In the genomic region with DNA sequence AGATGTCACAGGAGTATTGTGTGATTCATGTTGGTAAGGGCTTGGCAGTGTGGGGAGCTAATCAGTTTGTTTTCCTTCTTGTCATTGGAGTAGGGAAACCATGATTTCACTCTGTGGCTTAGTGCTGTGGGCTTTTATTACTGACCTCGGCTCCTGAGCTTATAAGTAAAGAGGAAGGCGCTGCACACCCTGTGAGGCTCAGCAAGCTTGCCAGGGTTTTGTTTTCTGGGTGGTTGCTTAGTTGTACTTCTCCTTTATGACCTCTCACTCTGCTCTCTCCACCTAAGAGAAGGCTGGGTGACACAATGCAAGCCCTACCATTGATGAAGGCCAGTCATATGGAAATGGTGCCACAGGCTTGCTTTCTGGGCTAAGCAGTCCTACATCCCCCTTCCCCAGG, we compare ENCODE assay signal across 14 cellular contexts. TPM values are rescaled to one million over a fixed set of nuclear protein-coding genes. Genes with fewer than 3 reads are reported as not detected.
DNase-seq lines count a peak whose midpoint lies in the region; ATAC-seq lines count a peak whose summit lies in the region.
"Had no signal": no experiment of that assay in that cellular context is flagged by ENCODE, and none has a peak within 500 bp of the region (broad histone marks: within the 10 kb centered on the region; RNA-seq: fewer than 3 reads in every experiment).

No MANE protein-coding gene starts in this region.

- no peaks in the 10 kb centered on the region for H3K27me3 ChIP-seq in SJCRH30
- H3K27me3 ChIP-seq: esophagus muscularis mucosa had no signal

- H3K4me3 Mint-ChIP-seq in effector memory CD8-positive, alpha-beta T cell: no peak overlapping the region
- H3K4me3 Mint-ChIP-seq: activated naive CD4-positive, alpha-beta T cell treated with anti-CD3 and anti-CD28 coated beads for 36 hours; T-helper 1 cell treated with Interleukin-12 subunit alpha and Interleukin-12 subunit beta and Interleukin-4 antibody, amounts not matched to agents 30 μg/mL and 1 μg/mL, for 36 hours; type B pancreatic cell had no signal

- no peak overlapping the region for H3K4me3 ChIP-seq in SJCRH30
- H3K4me3 ChIP-seq: esophagus muscularis mucosa had no signal

- peaks cover 11 to 23% of the 10 kb centered on the region in 2 donors for H3K27me3 Mint-ChIP-seq in effector memory CD8-positive, alpha-beta T cell
- H3K27me3 Mint-ChIP-seq: type B pancreatic cell had no signal

- peaks cover 0 to 3% of the 10 kb centered on the region in 2 donors for H3K9me3 Mint-ChIP-seq in effector memory CD8-positive, alpha-beta T cell
- H3K9me3 Mint-ChIP-seq: type B pancreatic cell had no signal

- no peaks in the 10 kb centered on the region for H3K9me3 ChIP-seq in SJCRH30 (replicated peaks)
- H3K9me3 ChIP-seq: esophagus muscularis mucosa had no signal

- H3K4me1 Mint-ChIP-seq in effector memory CD8-positive, alpha-beta T cell (ENCODE audit: low read depth in 2 of 2): no peaks in the 10 kb centered on the region

- H3K36me3 Mint-ChIP-seq in effector memory CD8-positive, alpha-beta T cell (ENCODE audit: insufficient read depth): no peaks in the 10 kb centered on the region
- H3K36me3 Mint-ChIP-seq: type B pancreatic cell had no signal

- DNase-seq in NCI-H2029 (lab: John Stamatoyannopoulos, UW): peak; percentile 34
- DNase-seq in NCI-H2029 treated with DMSO at 0.1 percent for 48 hours (lab: John Stamatoyannopoulos, UW): no peak
- peak; percentile 88 for DNase-seq in NOMO-1 treated with dmso at 0.1 percent for 144 hours (lab: John Stamatoyannopoulos, UW; ENCODE audit: unreplicated experiment)
- no peak for DNase-seq in effector memory CD8-positive, alpha-beta T cell
- peak; percentile 45 for DNase-seq in pons (ENCODE audit: low spot score)
- DNase-seq in SJCRH30: no peak
- DNase-seq: activated naive CD4-positive, alpha-beta T cell treated with anti-CD3 and anti-CD28 coated beads for 36 hours had no signal

- H3K27ac ChIP-seq in SJCRH30: no peak overlapping the region
- H3K27ac ChIP-seq: 22Rv1, esophagus muscularis mucosa had no signal

- no peaks in the 10 kb centered on the region for H3K36me3 ChIP-seq in SJCRH30
- H3K36me3 ChIP-seq: esophagus muscularis mucosa had no signal

- H3K4me1 ChIP-seq in SJCRH30: no peaks in the 10 kb centered on the region
- H3K4me1 ChIP-seq: esophagus muscularis mucosa had no signal

- H3K27ac Mint-ChIP-seq in effector memory CD8-positive, alpha-beta T cell: no peak overlapping the region
- H3K27ac Mint-ChIP-seq: activated naive CD4-positive, alpha-beta T cell treated with anti-CD3 and anti-CD28 coated beads for 36 hours; T-helper 1 cell treated with Interleukin-12 subunit alpha and Interleukin-12 subunit beta and Interleukin-4 antibody, amounts not matched to agents 30 μg/mL and 1 μg/mL, for 36 hours; type B pancreatic cell had no signal

- ATAC-seq in effector memory CD8-positive, alpha-beta T cell (replicated peaks): peak; percentile 12
- no peak for ATAC-seq in GM19455 (IDR thresholded peaks at IDR 0.05; ENCODE audit: unreplicated experiment)
- ATAC-seq in GM21360 (IDR thresholded peaks at IDR 0.05; ENCODE audit: unreplicated experiment): no peak

RNA-seq across cellular contexts. Expression of gene PDE8B, which starts 22.5 kb away (rescaled TPM):
- 0.10 and 0.22 TPM in 2 replicates for total RNA-seq in SJCRH30 (2014; rRNA removed; shearing (Covaris generic))
- total RNA-seq: HT-29 had no signal

Comparison
In these comparisons a context has a peak if more than half of its experiments do, and no peak if none do; other contexts are left out.
1. DNase-seq: peak in NCI-H2029 (single experiment), NOMO-1 treated with dmso at 0.1 percent for 144 hours (single experiment) and pons (single experiment); none in NCI-H2029 treated with DMSO at 0.1 percent for 48 hours (single experiment), effector memory CD8-positive, alpha-beta T cell (0 of 3) and SJCRH30 (0 of 2).